Comparison of ENCODE assay signal across 27 cellular contexts in genomic region chr18:46815661-46816060, GRCh38. TPM values are rescaled to one million over a fixed set of nuclear protein-coding genes. Genes with fewer than 3 reads are reported as not detected.
"Had no signal": no experiment of that assay in that cellular context is flagged by ENCODE, and none has a peak within 500 bp of the region (broad histone marks: within the 10 kb centered on the region; RNA-seq: fewer than 3 reads in every experiment).

No MANE protein-coding gene starts in this region.

- FAIRE-seq: islet of Langerhans, kidney, small intestine, urothelium cell line had no signal

- H3K27me3 ChIP-seq: heart left ventricle, neural progenitor cell, neutrophil, sigmoid colon, spleen, suprapubic skin, tibial artery, upper lobe of right lung had no signal

- H3K4me1 ChIP-seq: heart left ventricle, lower lobe of right lung, sigmoid colon, spleen, suprapubic skin, tibial artery, upper lobe of right lung had no signal

- H3K4me3 ChIP-seq: heart left ventricle, lower lobe of right lung, neural progenitor cell, sigmoid colon, spleen, suprapubic skin, thoracic aorta, tibial artery, upper lobe of right lung had no signal

- ATAC-seq: heart left ventricle; left colon; lower lobe of right lung; naive thymus-derived CD8-positive, alpha-beta T cell; right cardiac atrium; stimulated activated effector memory CD8-positive, alpha-beta T cell treated with anti-CD3 and anti-CD28 coated beads, Interleukin-12 subunit alpha, Interleukin-12 subunit beta, amount 100 ng/mL, for 72 hours; upper lobe of right lung had no signal

- H3K36me3 ChIP-seq: neural progenitor cell, neutrophil, sigmoid colon, thoracic aorta, upper lobe of right lung had no signal

- H3K27ac ChIP-seq: heart left ventricle, lower lobe of right lung, neural progenitor cell, neutrophil, sigmoid colon, spleen, suprapubic skin, thoracic aorta, tibial artery, upper lobe of right lung had no signal

- H3K9me3 ChIP-seq: heart left ventricle, lower lobe of right lung, neutrophil, sigmoid colon, spleen, suprapubic skin, thoracic aorta, tibial artery, upper lobe of right lung had no signal

- DNase-seq: heart left ventricle; hypothalamus; immature natural killer cell; kidney; left colon; lower lobe of right lung; mammary epithelial cell; mesenchymal stem cell; naive thymus-derived CD8-positive, alpha-beta T cell; occipital lobe; retina; right cardiac atrium; sigmoid colon; small intestine; spleen; stimulated activated CD4-positive, alpha-beta T cell treated with anti-CD3 and anti-CD28 coated beads, Interleukin-4, amount 100 ng/mL, for 24 hours; stimulated activated naive CD4-positive, alpha-beta T cell; tibial artery; trophoblast cell; upper lobe of right lung had no signal

RNA-seq across cellular contexts. Expression of gene ST8SIA5, which starts 58.8 kb away (rescaled TPM):
- total RNA-seq: lower lobe of right lung, mammary epithelial cell, suprapubic skin, upper lobe of right lung had no signal
- polyA plus RNA-seq: immature natural killer cell; naive thymus-derived CD8-positive, alpha-beta T cell had no signal
